Comparison of ENCODE assay signal across 1 cellular context in genomic region chrX:18640686-18641085, GRCh38.
TF ChIP-seq lines count a peak whose summit lies in the region.

No MANE protein-coding gene starts in this region.

TF ChIP-seq in H1, 55 proteins besides CTCF, POLR2A, EP300 and RAD21 (continued from another document):
- no peak for TF ChIP-seq ASH2L (IDR thresholded peaks at IDR 0.05; ENCODE audit: low read length)
- peak; percentile 91 for TF ChIP-seq MAX (IDR thresholded peaks at IDR 0.05)
